ENCODE assay signal across 8 cellular contexts in genomic region chr20:8389381-8390368, GRCh38.
DNase-seq lines count a peak whose midpoint lies in the region; ATAC-seq, FAIRE-seq and TF ChIP-seq lines count a peak whose summit lies in the region.

No MANE protein-coding gene starts in this region.

- no peaks in the 10 kb centered on the region for H3K27me3 ChIP-seq in endothelial cell of umbilical vein (ENCODE audit: control insufficient read depth in 2 of 2, insufficient read depth in 2 of 2, low read length in 2 of 2)

- no peak for TF ChIP-seq POLR2A in endothelial cell of umbilical vein (IDR thresholded peaks at IDR 0.05; ENCODE audit: low read depth, low read length)

- H3K4me1 Mint-ChIP-seq in nephron, result peaks cover 26% of the 10 kb centered on the region

- DNase-seq in CD1c-positive myeloid dendritic cell (ENCODE audit: extremely low spot score) (peak; percentile 76), HT1080 (ENCODE audit: low read depth) (peak; percentile 23), OCI-M1 (lab: John Stamatoyannopoulos, UW) (peak; percentile 67), endothelial cell of umbilical vein (ENCODE audit: low read depth, low spot score) (peak; percentile 61), NCI-H187 treated with DMSO at 0.1 percent for 48 hours (lab: John Stamatoyannopoulos, UW) (no peak)

- BruUV-seq in endothelial cell of umbilical vein (replicated peaks; lab: Mats Ljungman, UMichigan), result no TSS peak

- H3K36me3 ChIP-seq in endothelial cell of umbilical vein (ENCODE audit: control insufficient read depth in 2 of 2, extremely low read depth in 1 of 2, insufficient read depth in 2 of 2, low read length in 2 of 2), result no peaks in the 10 kb centered on the region

- TF ChIP-seq CTCF in endothelial cell of umbilical vein (IDR thresholded peaks at IDR 0.05; ENCODE audit: extremely low read depth in 1 of 2, insufficient read depth in 1 of 2, low read depth in 1 of 2, low read length in 2 of 2) (peak; percentile 6 to 20), nephron (IDR thresholded peaks at IDR 0.05; ENCODE audit: unreplicated experiment in 3 of 3) (peak; percentile 41 to 67 (median 56))

- CTCF ChIA-PET in endothelial cell of umbilical vein (lab: Charles Lee), result interaction anchor here (0.6 to 6.8 kb wide), 16 partner anchors 10 to 453 kb away, joined by 3 to 75 read pairs (median 5); partner anchors contain the start of gene PLCB1

- no peak overlapping the region for H3K4me2 ChIP-seq in endothelial cell of umbilical vein (ENCODE audit: insufficient read depth, low read length)

- H3K9me3 ChIP-seq in endothelial cell of umbilical vein (replicated peaks; ENCODE audit: control insufficient read depth, insufficient read depth, low read length), result no peaks in the 10 kb centered on the region

- H3K9me1 ChIP-seq in endothelial cell of umbilical vein (replicated peaks; ENCODE audit: control insufficient read depth, extremely low read depth, insufficient read depth, low read length), result no peaks in the 10 kb centered on the region

- peak; percentile 40 for FAIRE-seq in endothelial cell of umbilical vein (lab: Jason Lieb, UNC)

- H3K79me2 ChIP-seq in endothelial cell of umbilical vein (ENCODE audit: control insufficient read depth, insufficient read depth, low read length), result no peaks in the 10 kb centered on the region

- H3K27me3 Mint-ChIP-seq in nephron (ENCODE audit: low read depth), result no peaks in the 10 kb centered on the region

- intact Hi-C loops in endothelial cell of umbilical vein (cut with micrococcal nuclease), result loop anchor here (1.0 to 10.0 kb wide), 7 partner anchors 63 to 455 kb away; partner anchors contain the start of gene PLCB1

- no peak overlapping the region for H3K4me3 Mint-ChIP-seq in nephron

- POLR2A ChIA-PET in endothelial cell of umbilical vein (lab: Charles Lee), result interaction anchor here (0.6 kb wide), 1 partner anchor 346 kb away, joined by 4 read pairs; no protein-coding TSS in a partner anchor

- H3K9me3 Mint-ChIP-seq in nephron, result peaks cover under 1% of the 10 kb centered on the region

- H3K27ac ChIP-seq in endothelial cell of umbilical vein (ENCODE audit: insufficient read depth, low read depth, low read length), result no peak overlapping the region

- H2AFZ ChIP-seq in endothelial cell of umbilical vein (ENCODE audit: low read depth, low read length), result no peak overlapping the region

- H3K4me1 ChIP-seq in endothelial cell of umbilical vein (ENCODE audit: control insufficient read depth, extremely low read depth, insufficient read depth, low read length), result peaks cover 3% of the 10 kb centered on the region

- ATAC-seq in GM21515 (IDR thresholded peaks at IDR 0.05; ENCODE audit: unreplicated experiment) (no peak), HG03457 (IDR thresholded peaks at IDR 0.05; ENCODE audit: unreplicated experiment) (no peak)

- H3K9ac ChIP-seq in endothelial cell of umbilical vein (replicated peaks; ENCODE audit: extremely low read depth, insufficient read depth, low read length), result no peak overlapping the region

- no peak overlapping the region for H3K4me3 ChIP-seq in endothelial cell of umbilical vein (replicated peaks in 1 of 3; ENCODE audit: insufficient read depth in 1 of 3, low read depth in 1 of 3, low read length in 3 of 3)

- H3K36me3 Mint-ChIP-seq in nephron (ENCODE audit: low read depth), result peaks cover 4% of the 10 kb centered on the region

- no peaks in the 10 kb centered on the region for H4K20me1 ChIP-seq in endothelial cell of umbilical vein (replicated peaks; ENCODE audit: control insufficient read depth, extremely low read depth, insufficient read depth, low read length)

- dilution Hi-C loops in endothelial cell of umbilical vein (cut with MboI; ENCODE audit: extremely low pct_ligation_motif_present, low sequenced_read_pairs), result no loop called here

- peak overlapping the region; percentile 28 to 67 (median 31) for H3K27ac Mint-ChIP-seq in nephron

TF ChIP-seq in endothelial cell of umbilical vein, 7 proteins besides CTCF, POLR2A, EP300 and RAD21:
- TF ChIP-seq EZH2 (IDR thresholded peaks at IDR 0.05; ENCODE audit: borderline replicate concordance, low read depth, low read length, severe bottlenecking) (no peak), GATA2 (IDR thresholded peaks at IDR 0.05; ENCODE audit: insufficient read depth, insufficient read length, low read depth, low read length) (no peak)
